ENCODE assay signal across 20 cellular contexts in genomic region chr5:51500-51823, GRCh38. TPM values are rescaled to one million over a fixed set of nuclear protein-coding genes. Genes with fewer than 3 reads are reported as not detected.
"Had no signal": no experiment of that assay in that cellular context is flagged by ENCODE, and none has a peak within 500 bp of the region (broad histone marks: within the 10 kb centered on the region; RNA-seq: fewer than 3 reads in every experiment).

No MANE protein-coding gene starts in this region.

- H3K4me1 Mint-ChIP-seq: activated naive CD8-positive, alpha-beta T cell treated with anti-CD3 and anti-CD28 coated beads, Interleukin-2, amount 50 U/mL, for 24 hours; stimulated activated memory B cell treated with anti-CD40 and anti-IgM and Interleukin-4, amounts not matched to agents 10 μg/mL and 1 μg/mL and 100 μg/mL, for 72 hours had no signal

- H3K4me3 ChIP-seq: upper lobe of left lung had no signal

- H3K36me3 ChIP-seq: brain microvascular endothelial cell, upper lobe of left lung had no signal

- H3K9me3 Mint-ChIP-seq: activated T-helper 2 cell treated with anti-CD3 and anti-CD28 coated beads, Interferon-gamma antibody, Interleukin-2, Interleukin-4, amounts not matched to agents 10 μg/mL and 5 μg/mL and 100 μg/mL, durations not matched to agents 14 hours and 24 hours and 36 hours had no signal

- DNase-seq: activated CD4-positive, alpha-beta T cell treated with anti-CD3 and anti-CD28 coated beads, Interleukin-2, amount 10 ng/mL, durations not matched to agents 7 days and 5 days; activated CD8-positive, alpha-beta T cell treated with anti-CD3 and anti-CD28 coated beads, Interleukin-2, amount 10 ng/mL, durations not matched to agents 7 days and 5 days; activated naive CD4-positive, alpha-beta T cell treated with anti-CD3 and anti-CD28 coated beads for 36 hours; activated naive CD8-positive, alpha-beta T cell treated with anti-CD3 and anti-CD28 coated beads, Interleukin-2, amount 50 U/mL, for 24 hours; activated T-cell treated with anti-CD3 and anti-CD28 coated beads, Interleukin-2, amount 50 U/mL, for 24 hours; anterior cingulate cortex; brain microvascular endothelial cell; central memory CD4-positive, alpha-beta T cell; dorsolateral prefrontal cortex; foreskin keratinocyte; naive thymus-derived CD4-positive, alpha-beta T cell; stimulated activated CD4-positive, alpha-beta T cell treated with anti-CD3 and anti-CD28 coated beads, Interleukin-4, amount 100 ng/mL, for 24 hours; testis had no signal

- ATAC-seq: activated CD4-positive, CD25-positive, alpha-beta regulatory T cell treated with anti-CD3 and anti-CD28 coated beads, Interleukin-2, amount 50 U/mL, for 24 hours; activated CD8-positive, alpha-beta T cell treated with anti-CD3 and anti-CD28 coated beads, Interleukin-2, amount 10 ng/mL, durations not matched to agents 7 days and 5 days; activated naive CD8-positive, alpha-beta T cell treated with anti-CD3 and anti-CD28 coated beads, Interleukin-2, amount 50 U/mL, for 24 hours; foreskin keratinocyte; naive thymus-derived CD4-positive, alpha-beta T cell; sciatic nerve; stimulated activated memory B cell treated with anti-CD40 and anti-IgM and Interleukin-4, amounts not matched to agents 10 μg/mL and 1 μg/mL and 100 μg/mL, for 72 hours had no signal

- H3K4me3 Mint-ChIP-seq: activated CD4-positive, alpha-beta T cell treated with anti-CD3 and anti-CD28 coated beads, Interleukin-2, amount 10 ng/mL, durations not matched to agents 7 days and 5 days; activated CD8-positive, alpha-beta T cell treated with anti-CD3 and anti-CD28 coated beads, Interleukin-2, amount 10 ng/mL, durations not matched to agents 7 days and 5 days; activated naive CD4-positive, alpha-beta T cell treated with anti-CD3 and anti-CD28 coated beads for 36 hours; activated naive CD8-positive, alpha-beta T cell treated with anti-CD3 and anti-CD28 coated beads, Interleukin-2, amount 50 U/mL, for 24 hours; activated T-cell treated with anti-CD3 and anti-CD28 coated beads, Interleukin-2, amount 50 U/mL, for 24 hours; stimulated activated memory B cell treated with anti-CD40 and anti-IgM and Interleukin-4, amounts not matched to agents 10 μg/mL and 1 μg/mL and 100 μg/mL, for 72 hours; T-helper 1 cell treated with Interleukin-12 subunit alpha and Interleukin-12 subunit beta and Interleukin-4 antibody, amounts not matched to agents 30 μg/mL and 1 μg/mL, for 36 hours had no signal

- H3K9me3 ChIP-seq: testis, upper lobe of left lung had no signal

- H3K27ac Mint-ChIP-seq: activated CD4-positive, alpha-beta T cell treated with anti-CD3 and anti-CD28 coated beads, Interleukin-2, amount 10 ng/mL, durations not matched to agents 7 days and 5 days; activated CD8-positive, alpha-beta T cell treated with anti-CD3 and anti-CD28 coated beads, Interleukin-2, amount 10 ng/mL, durations not matched to agents 7 days and 5 days; activated naive CD4-positive, alpha-beta T cell treated with anti-CD3 and anti-CD28 coated beads for 36 hours; activated naive CD8-positive, alpha-beta T cell treated with anti-CD3 and anti-CD28 coated beads, Interleukin-2, amount 50 U/mL, for 24 hours; activated T-cell treated with anti-CD3 and anti-CD28 coated beads, Interleukin-2, amount 50 U/mL, for 24 hours; activated T-helper 2 cell treated with anti-CD3 and anti-CD28 coated beads, Interferon-gamma antibody, Interleukin-2, Interleukin-4, amounts not matched to agents 10 μg/mL and 5 μg/mL and 100 μg/mL, durations not matched to agents 14 hours and 24 hours and 36 hours; naive thymus-derived CD4-positive, alpha-beta T cell; stimulated activated memory B cell treated with anti-CD40 and anti-IgM and Interleukin-4, amounts not matched to agents 10 μg/mL and 1 μg/mL and 100 μg/mL, for 72 hours; T-helper 1 cell treated with Interleukin-12 subunit alpha and Interleukin-12 subunit beta and Interleukin-4 antibody, amounts not matched to agents 30 μg/mL and 1 μg/mL, for 36 hours had no signal

- H3K27ac ChIP-seq: brain microvascular endothelial cell, dorsolateral prefrontal cortex, foreskin keratinocyte, testis, upper lobe of left lung had no signal

- H3K27me3 ChIP-seq: testis had no signal

RNA-seq across cellular contexts. Expression of gene PLEKHG4B, which starts 40.5 kb away (rescaled TPM):
- total RNA-seq: activated CD8-positive, alpha-beta T cell treated with anti-CD3 and anti-CD28 coated beads, Interleukin-2, amount 10 ng/mL, durations not matched to agents 7 days and 5 days; activated naive CD4-positive, alpha-beta T cell treated with anti-CD3 and anti-CD28 coated beads for 36 hours; activated T-helper 2 cell treated with anti-CD3 and anti-CD28 coated beads, Interferon-gamma antibody, Interleukin-2, Interleukin-4, amounts not matched to agents 10 μg/mL and 5 μg/mL and 100 μg/mL, durations not matched to agents 14 hours and 24 hours and 36 hours; foreskin keratinocyte had no signal
- polyA plus RNA-seq: foreskin keratinocyte; keratinocyte; naive thymus-derived CD4-positive, alpha-beta T cell had no signal
